Comparison of ENCODE assay signal across 8 cellular contexts in genomic region chr19:6109947-6110346, GRCh38.
DNase-seq lines count a peak whose midpoint lies in the region; ATAC-seq and TF ChIP-seq lines count a peak whose summit lies in the region.

No MANE protein-coding gene starts in this region.

- POLR2A ChIA-PET in AG04449 (lab: Yijun Ruan, JAX) = no interaction called here

- peaks cover 21% of the 10 kb centered on the region for H3K4me1 Mint-ChIP-seq in central memory CD8-positive, alpha-beta T cell

- H3K9me3 ChIP-seq in HUES48 (ENCODE audit: control insufficient read depth, insufficient read depth, low read length) (no peaks in the 10 kb centered on the region), mucosa of stomach (ENCODE audit: control insufficient read depth, low read length) (no peaks in the 10 kb centered on the region)

- no peak overlapping the region for H3K9ac ChIP-seq in HUES48 (ENCODE audit: low read depth, low read length)
- peak overlapping the region; percentile 88 for H3K9ac ChIP-seq in mucosa of stomach (ENCODE audit: low read length)

- ATAC-seq in central memory CD8-positive, alpha-beta T cell (replicated peaks; ENCODE audit: extremely low read depth, poor library complexity, severe bottlenecking) = no peak

- H3K4me3 ChIP-seq in AG04449 (ENCODE audit: low read depth, low read length) (peak overlapping the region; percentile 66), HUES48 (ENCODE audit: low read depth, low read length) (peak overlapping the region; percentile 90; the same call in 1 of the 2 replicates), mucosa of stomach (ENCODE audit: low read length) (peak overlapping the region; percentile 67)

- peaks cover 9% of the 10 kb centered on the region; the same call in 1 of the 2 replicates for H3K4me1 ChIP-seq in HUES48 (ENCODE audit: control insufficient read depth, insufficient read depth, low read length)
- H3K4me1 ChIP-seq in mucosa of stomach (ENCODE audit: control insufficient read depth, insufficient read depth, low read length) = peaks cover 9% of the 10 kb centered on the region

- no peaks in the 10 kb centered on the region for H3K36me3 ChIP-seq in HUES48 (ENCODE audit: control insufficient read depth, insufficient read depth, low read length)
- no peaks in the 10 kb centered on the region for H3K36me3 ChIP-seq in mucosa of stomach (ENCODE audit: control insufficient read depth, insufficient read depth, low read length)

- no peaks in the 10 kb centered on the region for H3K9me3 Mint-ChIP-seq in central memory CD8-positive, alpha-beta T cell

- peaks cover 13% of the 10 kb centered on the region for H3K36me3 Mint-ChIP-seq in central memory CD8-positive, alpha-beta T cell (ENCODE audit: insufficient read depth)

- no peak for TF ChIP-seq CTCF in AG04449 (IDR thresholded peaks at IDR 0.05; ENCODE audit: insufficient read depth, low read length, missing control alignments)

- H3K4me3 Mint-ChIP-seq in central memory CD8-positive, alpha-beta T cell = peak overlapping the region; percentile 95

- H3K27me3 Mint-ChIP-seq in central memory CD8-positive, alpha-beta T cell = peaks cover 41% of the 10 kb centered on the region

- no peak overlapping the region for H3K27ac ChIP-seq in HUES48 (ENCODE audit: low read depth, low read length)

- H3K27ac Mint-ChIP-seq in central memory CD8-positive, alpha-beta T cell (ENCODE audit: low read depth) = peak overlapping the region; percentile 99

- DNase-seq in AG04449 (ENCODE audit: low read depth, low spot score) (no peak), NCI-H1694 treated with DMSO at 0.1 percent for 48 hours (lab: John Stamatoyannopoulos, UW) (no peak), NCI-H748 treated with DMSO at 0.1 percent for 48 hours (lab: John Stamatoyannopoulos, UW) (no peak), DMS153 treated with DMSO at 0.1 percent for 48 hours (lab: John Stamatoyannopoulos, UW; ENCODE audit: unreplicated experiment) (no peak)
- DNase-seq in central memory CD8-positive, alpha-beta T cell (ENCODE audit: low spot score in 2 of 2) = no peak
- no peak for DNase-seq in activated CD4-positive, CD25-positive, alpha-beta regulatory T cell (lab: John Stamatoyannopoulos, UW)

- CTCF ChIA-PET in AG04449 (lab: Yijun Ruan, JAX) = no interaction called here

- H3K27me3 ChIP-seq in HUES48 (ENCODE audit: control insufficient read depth, insufficient read depth, low read length) (peaks cover 27% of the 10 kb centered on the region), mucosa of stomach (ENCODE audit: control insufficient read depth, insufficient read depth, low read length) (peaks cover 7% of the 10 kb centered on the region)
